Comparison of ENCODE assay signal across 9 cellular contexts in the genomic region with DNA sequence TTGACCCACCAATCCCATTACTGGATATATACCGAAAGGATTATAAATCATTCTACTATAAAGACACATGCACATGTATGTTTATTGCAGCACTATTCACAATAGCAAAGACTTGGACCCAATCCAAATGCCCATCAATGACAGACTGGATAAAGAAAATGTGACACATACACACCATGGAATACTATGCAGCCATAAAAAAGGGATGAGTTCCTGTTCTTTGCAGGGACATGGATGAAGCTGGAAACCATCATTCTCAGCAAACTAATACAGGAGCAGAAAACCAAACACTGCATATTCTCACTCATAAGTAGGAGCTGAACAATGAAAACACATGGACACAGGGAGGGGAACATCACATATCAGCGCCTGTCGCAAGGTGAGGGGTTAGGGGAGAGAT. TPM values are rescaled to one million over a fixed set of nuclear protein-coding genes. Genes with fewer than 3 reads are reported as not detected.
DNase-seq lines count a peak whose midpoint lies in the region; ATAC-seq, FAIRE-seq and TF ChIP-seq lines count a peak whose summit lies in the region.
"Not testable (repeated sequence)": the region's sequence is repeated elsewhere in the genome, so short reads cannot be mapped to it uniquely, and the experiment has no call there.
"Had no signal": no experiment of that assay in that cellular context is flagged by ENCODE, and none has a peak within 500 bp of the region (broad histone marks: within the 10 kb centered on the region; RNA-seq: fewer than 3 reads in every experiment).

No MANE protein-coding gene starts in this region.

- not testable (repeated sequence) for H3K4me1 Mint-ChIP-seq in activated naive CD8-positive, alpha-beta T cell treated with anti-CD3 and anti-CD28 coated beads for 36 hours

- not testable (repeated sequence) for FAIRE-seq in K562 (lab: Jason Lieb, UNC)

- not testable (repeated sequence) for H2AFZ ChIP-seq in K562 (ENCODE audit: low read depth, low read length)

- DNase-seq in activated naive CD8-positive, alpha-beta T cell treated with anti-CD3 and anti-CD28 coated beads for 36 hours; K562 (ENCODE audit: extremely low read depth in 1 of 4, low spot score in 3 of 4): not testable (repeated sequence)

- H3K27ac ChIP-seq in HEK293 (ENCODE audit: extremely low read depth, low read depth, low read length); K562 (ENCODE audit: extremely low read depth, low read depth, low read length): not testable (repeated sequence)

- in situ Hi-C loops in K562 (cut with MboI), result not testable (repeated sequence)

- CTCF ChIA-PET in HEK293 (lab: Yijun Ruan, JAX); K562 (lab: Yijun Ruan, JAX; ENCODE audit: low intra/inter-chr PET ratio): not testable (repeated sequence)

- ATAC-seq in K562, result not testable (repeated sequence)

- not testable (repeated sequence) for TF ChIP-seq RAD21 in K562 (CRISPR knock-in tag; conservative IDR thresholded peaks at IDR 0.05 in 1 of 2, IDR thresholded peaks at IDR 0.05 in 1 of 2)

- H3K9me3 ChIP-seq in HEK293 (ENCODE audit: control insufficient read depth, insufficient read depth, low read depth, low read length); K562 (replicated peaks; ENCODE audit: control insufficient read depth, insufficient read depth, low read depth, low read length): not testable (repeated sequence)

- TF ChIP-seq EP300 in K562 (IDR thresholded peaks at IDR 0.05; ENCODE audit: low read length), result not testable (repeated sequence)

- not testable (repeated sequence) for H3K9me3 Mint-ChIP-seq in activated naive CD8-positive, alpha-beta T cell treated with anti-CD3 and anti-CD28 coated beads for 36 hours

- H3K4me3 ChIP-seq in HEK293 (ENCODE audit: low read depth, low read length); K562: not testable (repeated sequence)

- not testable (repeated sequence) for H3K79me2 ChIP-seq in K562 (ENCODE audit: control insufficient read depth, insufficient read depth, low read length)

- H4K20me1 ChIP-seq in K562 (replicated peaks; ENCODE audit: control insufficient read depth, insufficient read depth, low read length), result not testable (repeated sequence)

- POLR2A ChIA-PET in HEK293 (lab: Yijun Ruan, JAX); K562 (lab: Yijun Ruan, JAX): not testable (repeated sequence)

- H3K36me3 ChIP-seq in HEK293 (ENCODE audit: control insufficient read depth in 2 of 2, insufficient read depth in 1 of 2, low read length in 2 of 2), result peaks cover 0 to 20% of the 10 kb centered on the region in 2 experiments; a peak in 1 of 3 replicates
- H3K36me3 ChIP-seq in K562 (ENCODE audit: control insufficient read depth, insufficient read depth, low read length), result not testable (repeated sequence)

- not testable (repeated sequence) for H3K4me2 ChIP-seq in K562 (ENCODE audit: insufficient read depth, low read length)

- WGBS in K562 (ENCODE audit: insufficient coverage, low coverage, missing lambda C conversion rate), result 100% methylated on average over 1 of the region's 3 CpGs

- H3K9ac ChIP-seq in K562 (ENCODE audit: insufficient read depth in 1 of 2, low read depth in 2 of 2, low read length in 2 of 2), result not testable (repeated sequence)

- H3K27ac Mint-ChIP-seq in activated naive CD8-positive, alpha-beta T cell treated with anti-CD3 and anti-CD28 coated beads for 36 hours, result peak overlapping the region; percentile 51

- not testable (repeated sequence) for BruUV-seq in K562 (replicated peaks; lab: Mats Ljungman, UMichigan)

- TF ChIP-seq POLR2A in K562 (conservative IDR thresholded peaks at IDR 0.05), result not testable (repeated sequence)

- not testable (repeated sequence) for H3K4me1 ChIP-seq in HEK293 (ENCODE audit: control insufficient read depth, insufficient read depth, low read length); K562 (replicated peaks in 1 of 2; ENCODE audit: control insufficient read depth in 2 of 2, insufficient read depth in 2 of 2, low read length in 2 of 2)

- not testable (repeated sequence) for H3K27me3 ChIP-seq in K562 (ENCODE audit: control insufficient read depth in 2 of 2, insufficient read depth in 2 of 2, low read length in 2 of 2)

- H3K4me3 Mint-ChIP-seq in activated naive CD8-positive, alpha-beta T cell treated with anti-CD3 and anti-CD28 coated beads for 36 hours, result not testable (repeated sequence)

- H3K9me1 ChIP-seq in K562 (ENCODE audit: control insufficient read depth, insufficient read depth, low read length), result not testable (repeated sequence)

- TF ChIP-seq CTCF in HEK293 (tag by site-specific recombination; IDR thresholded peaks at IDR 0.05); K562 (IDR thresholded peaks at IDR 0.05 in 2 of 3, conservative IDR thresholded peaks at IDR 0.05 in 1 of 3; ENCODE audit: insufficient read depth in 2 of 3, low read depth in 1 of 3, low read length in 3 of 3): not testable (repeated sequence)

- intact Hi-C loops in K562 (cut with micrococcal nuclease), result not testable (repeated sequence)

- peaks cover 53% of the 10 kb centered on the region for H3K36me3 Mint-ChIP-seq in activated naive CD8-positive, alpha-beta T cell treated with anti-CD3 and anti-CD28 coated beads for 36 hours

- H3K27me3 Mint-ChIP-seq in activated naive CD8-positive, alpha-beta T cell treated with anti-CD3 and anti-CD28 coated beads for 36 hours, result not testable (repeated sequence)

TF ChIP-seq in HEK293, 187 proteins besides CTCF, POLR2A, EP300 and RAD21:
- peak; percentile 74 for TF ChIP-seq ZNF146 (tag by site-specific recombination; IDR thresholded peaks at IDR 0.05)

TF ChIP-seq in K562, 482 proteins besides CTCF, POLR2A, EP300 and RAD21:
- peak; percentile 77 for TF ChIP-seq ZNF146 (CRISPR knock-in tag; IDR thresholded peaks at IDR 0.05; ENCODE audit: unreplicated experiment)

RNA-seq across cellular contexts. Expression of a gene that starts 18.2 kb away (rescaled TPM):
- total RNA-seq in activated naive CD8-positive, alpha-beta T cell treated with anti-CD3 and anti-CD28 coated beads for 36 hours, result under 1 TPM; 0.10 to 0.18 TPM
- total RNA-seq in K562 (2011; cell fraction: chromatin; rRNA removed; ENCODE audit: low replicate concordance), result not detected in 2 replicates
- total RNA-seq in K562 (2011; cell fraction: nucleolus; rRNA removed), result not detected in 2 replicates
- not detected in 2 replicates for total RNA-seq in K562 (2011; cell fraction: nucleoplasm; rRNA removed)
- total RNA-seq in K562 (2014; rRNA removed), result not detected in 2 replicates
- total RNA-seq in K562 (2014; rRNA removed; fragmentation: Illumina TruSeq; extraction: Trizol), result not detected in 2 replicates
- not detected in 2 replicates for total RNA-seq in K562 (2015; rRNA removed; fragmentation: Illumina TruSeq; extraction: Trizol)
- total RNA-seq in K562 (2021), result not detected in 2 replicates
- 0.04 TPM in 1 of 2 replicates, not detected in the other for polyA plus RNA-seq in K562 (2011; rRNA removed)
- polyA plus RNA-seq in K562 (2011; cell fraction: cytosol; rRNA removed), result not detected in 2 replicates
- polyA plus RNA-seq in K562 (2011; cell fraction: nucleus; rRNA removed), result 0.06 TPM in 1 of 2 replicates, not detected in the other
- polyA plus RNA-seq in K562 (2012), result 0.10 and 0.36 TPM in 2 replicates
- not detected in 2 replicates for polyA plus RNA-seq in K562 (2014; fragmentation: Illumina TruSeq; extraction: Trizol)
- polyA plus RNA-seq in K562 (2014; fragmentation: Nextera tagmentation; extraction: Ambion mirVana), result under 1 TPM in 1 of 2 experiments, not detected in 1; 0.06 TPM
- polyA plus RNA-seq in K562 (2014; rRNA removed), result not detected in 2 replicates
- polyA minus RNA-seq in K562 (2011; rRNA and poly(A)+ RNA removed), result not detected in 2 replicates
- not detected in 2 replicates for polyA minus RNA-seq in K562 (2011; cell fraction: cytosol; rRNA and poly(A)+ RNA removed)
- not detected in 2 replicates for polyA minus RNA-seq in K562 (2011; cell fraction: nucleus; rRNA and poly(A)+ RNA removed)
- total RNA-seq: A172; A673; Caco-2; CD8-positive, alpha-beta memory T cell; Daoy had no signal
- polyA plus RNA-seq: CD14-positive monocyte; CD8-positive, alpha-beta memory T cell had no signal

RNA-seq across cellular contexts. Expression of a gene that starts 44.3 kb away (rescaled TPM):
- total RNA-seq in activated naive CD8-positive, alpha-beta T cell treated with anti-CD3 and anti-CD28 coated beads for 36 hours, result 10 to 100 TPM; 11.3 to 12.4 TPM
- total RNA-seq in K562 (2011; cell fraction: chromatin; rRNA removed; ENCODE audit: low replicate concordance), result 18.5 and 26.7 TPM in 2 replicates
- total RNA-seq in K562 (2011; cell fraction: nucleolus; rRNA removed), result 9.3 and 9.8 TPM in 2 replicates
- 11.5 and 14.9 TPM in 2 replicates for total RNA-seq in K562 (2011; cell fraction: nucleoplasm; rRNA removed)
- total RNA-seq in K562 (2014; rRNA removed) (4.0 and 6.0 TPM in 2 replicates), K562 (2014; rRNA removed; fragmentation: Illumina TruSeq; extraction: Trizol) (3.5 and 4.2 TPM in 2 replicates), K562 (2015; rRNA removed; fragmentation: Illumina TruSeq; extraction: Trizol) (3.8 and 4.3 TPM in 2 replicates), K562 (2021) (3.4 and 3.7 TPM in 2 replicates)
- polyA plus RNA-seq in K562 (2011; rRNA removed) (8.4 and 8.7 TPM in 2 replicates), K562 (2014; fragmentation: Illumina TruSeq; extraction: Trizol) (3.6 and 5.0 TPM in 2 replicates), K562 (2014; fragmentation: Nextera tagmentation; extraction: Ambion mirVana) (1 to 10 TPM; 1.3 to 2.1 TPM), K562 (2014; rRNA removed) (6.3 and 7.4 TPM in 2 replicates)
- 1.3 and 2.6 TPM in 2 replicates for polyA plus RNA-seq in K562 (2011; cell fraction: cytosol; rRNA removed)
- polyA plus RNA-seq in K562 (2011; cell fraction: nucleus; rRNA removed), result 17.3 and 20.0 TPM in 2 replicates
- polyA plus RNA-seq in K562 (2012), result 3.3 and 7.8 TPM in 2 replicates
- 8.2 and 15.5 TPM in 2 replicates for polyA minus RNA-seq in K562 (2011; rRNA and poly(A)+ RNA removed)
- polyA minus RNA-seq in K562 (2011; cell fraction: cytosol; rRNA and poly(A)+ RNA removed), result 1.7 and 2.0 TPM in 2 replicates
- polyA minus RNA-seq in K562 (2011; cell fraction: nucleus; rRNA and poly(A)+ RNA removed), result 13.1 and 17.4 TPM in 2 replicates

RNA-seq across cellular contexts. Expression of a gene that starts 44.8 kb away (rescaled TPM):
- 10 to 100 TPM; 68.9 to 77.6 TPM for total RNA-seq in activated naive CD8-positive, alpha-beta T cell treated with anti-CD3 and anti-CD28 coated beads for 36 hours
- 21.8 and 67.7 TPM in 2 replicates for total RNA-seq in K562 (2011; cell fraction: chromatin; rRNA removed; ENCODE audit: low replicate concordance)
- 11.7 and 16.6 TPM in 2 replicates for total RNA-seq in K562 (2011; cell fraction: nucleolus; rRNA removed)
- total RNA-seq in K562 (2011; cell fraction: nucleoplasm; rRNA removed), result 29.8 and 40.5 TPM in 2 replicates
- total RNA-seq in K562 (2014; rRNA removed) (71.1 and 81.2 TPM in 2 replicates), K562 (2014; rRNA removed; fragmentation: Illumina TruSeq; extraction: Trizol) (27.6 and 32.8 TPM in 2 replicates), K562 (2015; rRNA removed; fragmentation: Illumina TruSeq; extraction: Trizol) (28.9 and 29.1 TPM in 2 replicates), K562 (2021) (32.1 and 36.6 TPM in 2 replicates)
- polyA plus RNA-seq in K562 (2011; rRNA removed) (41.4 and 53.9 TPM in 2 replicates), K562 (2014; fragmentation: Illumina TruSeq; extraction: Trizol) (28.0 and 29.4 TPM in 2 replicates), K562 (2014; fragmentation: Nextera tagmentation; extraction: Ambion mirVana) (1 to 10 TPM; 8.1 TPM), K562 (2014; rRNA removed) (60.5 and 78.6 TPM in 2 replicates)
- 14.2 and 20.0 TPM in 2 replicates for polyA plus RNA-seq in K562 (2011; cell fraction: cytosol; rRNA removed)
- polyA plus RNA-seq in K562 (2011; cell fraction: nucleus; rRNA removed), result 37.1 and 41.1 TPM in 2 replicates
- 36.1 and 37.5 TPM in 2 replicates for polyA plus RNA-seq in K562 (2012)
- 38.3 and 44.4 TPM in 2 replicates for polyA minus RNA-seq in K562 (2011; rRNA and poly(A)+ RNA removed)
- 35.2 and 35.5 TPM in 2 replicates for polyA minus RNA-seq in K562 (2011; cell fraction: cytosol; rRNA and poly(A)+ RNA removed)
- 60.2 and 81.1 TPM in 2 replicates for polyA minus RNA-seq in K562 (2011; cell fraction: nucleus; rRNA and poly(A)+ RNA removed)
